Comparison of ENCODE assay signal across 8 cellular contexts in the genomic region with DNA sequence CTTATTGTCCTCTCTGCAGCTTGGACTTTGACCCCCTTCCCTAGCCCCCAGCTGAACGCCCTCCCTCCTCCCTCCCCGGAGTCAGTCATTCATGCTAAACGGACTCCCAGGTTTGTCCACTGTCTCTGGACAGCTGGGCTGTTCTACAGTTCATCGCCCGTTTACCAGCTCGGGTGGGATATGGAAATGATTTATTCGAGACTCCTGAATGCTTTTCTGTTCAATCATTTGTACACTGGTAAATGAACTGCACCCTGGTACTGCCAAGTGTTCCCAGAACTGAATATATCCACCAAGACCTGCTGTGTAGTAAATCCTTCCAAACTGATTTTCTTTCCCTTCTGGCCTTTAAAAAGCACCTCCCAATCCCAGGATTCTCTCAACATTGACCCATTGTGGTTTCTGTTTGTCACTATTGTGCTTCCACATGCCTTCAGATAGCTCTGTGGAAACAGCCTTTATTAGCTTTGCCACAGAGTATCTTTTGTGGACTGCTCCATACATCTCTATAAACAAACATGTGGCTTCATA. TPM values are rescaled to one million over a fixed set of nuclear protein-coding genes. Genes with fewer than 3 reads are reported as not detected.
DNase-seq lines count a peak whose midpoint lies in the region; ATAC-seq and TF ChIP-seq lines count a peak whose summit lies in the region.

No MANE protein-coding gene starts in this region.

- peaks cover 28% of the 10 kb centered on the region for H3K4me1 ChIP-seq in left ventricle myocardium inferior

- no peaks in the 10 kb centered on the region for H3K27me3 ChIP-seq in left ventricle myocardium inferior (ENCODE audit: low read depth)

- DNase-seq in DMS79 treated with DMSO at 0.1 percent for 48 hours (lab: John Stamatoyannopoulos, UW) (peak; percentile 37), DMS79 (lab: John Stamatoyannopoulos, UW) (no peak), left ventricle myocardium inferior (no peak), retinal pigment epithelial cell (ENCODE audit: low read depth) (no peak), NCI-H69 (lab: John Stamatoyannopoulos, UW) (no peak)
- DNase-seq in activated CD4-positive, alpha-beta T cell treated with anti-CD3 and anti-CD28 coated beads for 1 hour, result no peak

- TF ChIP-seq CTCF in WI38 (IDR thresholded peaks at IDR 0.05; ENCODE audit: low read depth, low read length) (no peak), left ventricle myocardium inferior (IDR thresholded peaks at IDR 0.05; ENCODE audit: borderline replicate concordance) (no peak), retinal pigment epithelial cell (conservative IDR thresholded peaks at IDR 0.05; ENCODE audit: low read depth, low read length) (no peak)

- peak overlapping the region; percentile 88 for H3K27ac ChIP-seq in left ventricle myocardium inferior (replicated peaks)

- no peaks in the 10 kb centered on the region for H3K36me3 ChIP-seq in left ventricle myocardium inferior

- H3K4me3 ChIP-seq in WI38 (ENCODE audit: low read depth, low read length) (peak overlapping the region; percentile 51), left ventricle myocardium inferior (peak overlapping the region; percentile 84), retinal pigment epithelial cell (ENCODE audit: low read length) (peak overlapping the region; percentile 62)

- intact Hi-C loops in left ventricle myocardium inferior (cut with micrococcal nuclease), result no loop called here

- no peak for ATAC-seq in HG03175 (IDR thresholded peaks at IDR 0.05; ENCODE audit: unreplicated experiment)

- no peaks in the 10 kb centered on the region for H3K9me3 ChIP-seq in left ventricle myocardium inferior (replicated peaks)

RNA-seq across cellular contexts. Expression of gene KIF21A, which starts 0.8 kb away (rescaled TPM):
- total RNA-seq in left ventricle myocardium inferior, result 49.8 TPM
